In the genomic region with DNA sequence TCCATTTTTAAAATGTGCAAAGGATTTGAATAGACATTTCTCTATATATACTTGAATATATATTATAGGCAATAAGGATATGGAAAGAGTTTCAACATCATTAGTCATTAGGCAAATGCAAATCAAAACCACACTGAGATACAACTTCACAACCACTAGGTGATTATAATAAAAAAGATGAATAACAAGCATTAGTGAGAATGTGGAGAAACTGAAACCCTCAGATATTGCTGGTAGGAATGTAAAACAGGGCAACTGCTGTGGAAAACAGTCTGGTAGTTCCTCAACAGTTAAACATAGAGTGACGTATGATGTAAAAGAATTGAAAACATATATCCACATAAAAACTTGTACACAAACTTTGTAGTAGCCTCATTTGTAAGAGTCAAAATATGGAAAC, we compare ENCODE assay signal across 20 cellular contexts. TPM values are rescaled to one million over a fixed set of nuclear protein-coding genes. Genes with fewer than 3 reads are reported as not detected.
DNase-seq lines count a peak whose midpoint lies in the region; ATAC-seq and TF ChIP-seq lines count a peak whose summit lies in the region.
"Had no signal": no experiment of that assay in that cellular context is flagged by ENCODE, and none has a peak within 500 bp of the region (broad histone marks: within the 10 kb centered on the region; RNA-seq: fewer than 3 reads in every experiment).

No MANE protein-coding gene starts in this region.

- TF ChIP-seq CTCF in natural killer cell (IDR thresholded peaks at IDR 0.05) (no peak), fibroblast of villous mesenchyme (IDR thresholded peaks at IDR 0.05; ENCODE audit: insufficient read depth, low read depth, low read length) (no peak)

- no peaks in the 10 kb centered on the region for H3K27me3 Mint-ChIP-seq in activated CD4-positive, alpha-beta T cell treated with anti-CD3 and anti-CD28 coated beads, Interleukin-2, amount 10 ng/mL, durations not matched to agents 24 days and 14 days
- no peaks in the 10 kb centered on the region for H3K27me3 Mint-ChIP-seq in natural killer cell treated with Interleukin-12 subunit alpha and Interleukin-12 subunit beta and Interleukin-15 and Interleukin-18, amount 100 ng/mL, for 72 hours
- peaks cover 0 to 3% of the 10 kb centered on the region in 2 donors for H3K27me3 Mint-ChIP-seq in natural killer cell (ENCODE audit: low read depth in 2 of 2)
- H3K27me3 Mint-ChIP-seq: CD8-positive, alpha-beta memory T cell had no signal

- H3K4me3 Mint-ChIP-seq in activated CD4-positive, alpha-beta T cell treated with anti-CD3 and anti-CD28 coated beads, Interleukin-2, amount 10 ng/mL, durations not matched to agents 24 days and 14 days: no peak overlapping the region
- H3K4me3 Mint-ChIP-seq in natural killer cell treated with Interleukin-12 subunit alpha and Interleukin-12 subunit beta and Interleukin-15 and Interleukin-18, amount 100 ng/mL, for 72 hours: peak overlapping the region; percentile 67
- H3K4me3 Mint-ChIP-seq in natural killer cell: no peak overlapping the region
- H3K4me3 Mint-ChIP-seq: CD8-positive, alpha-beta memory T cell had no signal

- peak overlapping the region; percentile 73 for H3K27ac Mint-ChIP-seq in activated CD4-positive, alpha-beta T cell treated with anti-CD3 and anti-CD28 coated beads, Interleukin-2, amount 10 ng/mL, durations not matched to agents 24 days and 14 days
- peak overlapping the region; percentile 90 to 97 for H3K27ac Mint-ChIP-seq in natural killer cell treated with Interleukin-12 subunit alpha and Interleukin-12 subunit beta and Interleukin-15 and Interleukin-18, amount 100 ng/mL, for 72 hours
- peak overlapping the region in 1 of 2 donors; percentile 46 for H3K27ac Mint-ChIP-seq in natural killer cell

- H3K9me3 Mint-ChIP-seq in activated CD4-positive, alpha-beta T cell treated with anti-CD3 and anti-CD28 coated beads, Interleukin-2, amount 10 ng/mL, durations not matched to agents 24 days and 14 days: peaks cover 19% of the 10 kb centered on the region
- H3K9me3 Mint-ChIP-seq in natural killer cell treated with Interleukin-12 subunit alpha and Interleukin-12 subunit beta and Interleukin-15 and Interleukin-18, amount 100 ng/mL, for 72 hours: peaks cover 8% of the 10 kb centered on the region
- peaks cover 0 to 6% of the 10 kb centered on the region in 2 donors for H3K9me3 Mint-ChIP-seq in natural killer cell

- ATAC-seq in natural killer cell treated with Interleukin-12 subunit alpha and Interleukin-12 subunit beta and Interleukin-15 and Interleukin-18, amount 100 ng/mL, for 72 hours: peak; percentile 37 to 39
- ATAC-seq in natural killer cell: no peak

- H3K4me3 ChIP-seq in fibroblast of villous mesenchyme (ENCODE audit: low read depth, low read length): no peak overlapping the region
- H3K4me3 ChIP-seq: BLaER1 treated with 17β-estradiol and CSF1 and Interleukin-3, amounts not matched to agents 10 nM and 100 nM; HAP-1; MG63 had no signal

- peaks cover 7% of the 10 kb centered on the region for H3K36me3 Mint-ChIP-seq in activated CD4-positive, alpha-beta T cell treated with anti-CD3 and anti-CD28 coated beads, Interleukin-2, amount 10 ng/mL, durations not matched to agents 24 days and 14 days (ENCODE audit: low read depth)
- H3K36me3 Mint-ChIP-seq in natural killer cell treated with Interleukin-12 subunit alpha and Interleukin-12 subunit beta and Interleukin-15 and Interleukin-18, amount 100 ng/mL, for 72 hours: peaks cover 46% of the 10 kb centered on the region
- H3K36me3 Mint-ChIP-seq in natural killer cell: peaks cover 5% of the 10 kb centered on the region

- peaks cover 29% of the 10 kb centered on the region for H3K4me1 Mint-ChIP-seq in activated CD4-positive, alpha-beta T cell treated with anti-CD3 and anti-CD28 coated beads, Interleukin-2, amount 10 ng/mL, durations not matched to agents 24 days and 14 days
- peaks cover 46 to 51% of the 10 kb centered on the region in 2 donors for H3K4me1 Mint-ChIP-seq in natural killer cell treated with Interleukin-12 subunit alpha and Interleukin-12 subunit beta and Interleukin-15 and Interleukin-18, amount 100 ng/mL, for 72 hours (ENCODE audit: low read depth in 2 of 2)
- peaks cover 13 to 17% of the 10 kb centered on the region in 2 donors for H3K4me1 Mint-ChIP-seq in natural killer cell

- no peak for DNase-seq in activated CD4-positive, alpha-beta T cell treated with anti-CD3 and anti-CD28 coated beads, Interleukin-2, amount 10 ng/mL, durations not matched to agents 24 days and 14 days
- no peak for DNase-seq in activated CD4-positive, alpha-beta T cell treated with anti-CD3 and anti-CD28 coated beads for 4 hours
- no peak for DNase-seq in natural killer cell treated with Interleukin-12 subunit alpha and Interleukin-12 subunit beta and Interleukin-15 and Interleukin-18, amount 100 ng/mL, for 72 hours (ENCODE audit: low spot score)
- DNase-seq in natural killer cell: no peak
- peak; percentile 39 for DNase-seq in fibroblast of villous mesenchyme (ENCODE audit: low read depth)
- no peak for DNase-seq in hypothalamus (lab: John Stamatoyannopoulos, UW)
- no peak for DNase-seq in NCI-H1417 treated with DMSO at 0.1 percent for 48 hours (lab: John Stamatoyannopoulos, UW)
- DNase-seq: CD8-positive, alpha-beta memory T cell; DMS79; IMR-90; Karpas-422; MG63; NCI-H1105 treated with DMSO at 0.1 percent for 48 hours; NCI-H1930; NCI-H2171; NCI-H446; RPMI8226 had no signal

- intact Hi-C loops in activated CD4-positive, alpha-beta T cell treated with anti-CD3 and anti-CD28 coated beads, Interleukin-2, amount 10 ng/mL, durations not matched to agents 24 days and 14 days (cut with micrococcal nuclease): loop anchor here (1.0 kb wide), 2 partner anchors 13 to 17 kb away; no protein-coding TSS in a partner anchor
- intact Hi-C loops in natural killer cell (cut with micrococcal nuclease): no loop called here

RNA-seq across cellular contexts. Expression of gene BATF, which starts 11.7 kb away (rescaled TPM):
- 175 and 178 TPM in 2 replicates for total RNA-seq in activated CD4-positive, alpha-beta T cell treated with anti-CD3 and anti-CD28 coated beads, Interleukin-2, amount 10 ng/mL, durations not matched to agents 24 days and 14 days
- total RNA-seq in natural killer cell treated with Interleukin-12 subunit alpha and Interleukin-12 subunit beta and Interleukin-15 and Interleukin-18, amount 100 ng/mL, for 72 hours: 100 to 1,000 TPM; 219 to 220 TPM
- total RNA-seq in natural killer cell: 10 to 100 TPM; 12.6 to 32.5 (median 21.4) TPM
- total RNA-seq in fibroblast of villous mesenchyme: not detected in 2 replicates
- total RNA-seq: HT1080, IMR-90 had no signal

Comparison
In these comparisons a context has a peak if more than half of its experiments do, and no peak if none do; other contexts are left out.
1. ATAC-seq: peak in natural killer cell treated with Interleukin-12 subunit alpha and Interleukin-12 subunit beta and Interleukin-15 and Interleukin-18, amount 100 ng/mL, for 72 hours (2 of 2); none in natural killer cell (0 of 3).
2. RNA of gene BATF, which starts 11.7 kb away (total RNA-seq): 219 to 220 TPM in natural killer cell treated with Interleukin-12 subunit alpha and Interleukin-12 subunit beta and Interleukin-15 and Interleukin-18, amount 100 ng/mL, for 72 hours, 175 to 178 TPM in activated CD4-positive, alpha-beta T cell treated with anti-CD3 and anti-CD28 coated beads, Interleukin-2, amount 10 ng/mL, durations not matched to agents 24 days and 14 days and 12.6 to 32.5 TPM in natural killer cell; not detected in fibroblast of villous mesenchyme; every median in the first group is over 10 times any median in the second.